Comparison of ENCODE assay signal across 15 cellular contexts in the genomic region with DNA sequence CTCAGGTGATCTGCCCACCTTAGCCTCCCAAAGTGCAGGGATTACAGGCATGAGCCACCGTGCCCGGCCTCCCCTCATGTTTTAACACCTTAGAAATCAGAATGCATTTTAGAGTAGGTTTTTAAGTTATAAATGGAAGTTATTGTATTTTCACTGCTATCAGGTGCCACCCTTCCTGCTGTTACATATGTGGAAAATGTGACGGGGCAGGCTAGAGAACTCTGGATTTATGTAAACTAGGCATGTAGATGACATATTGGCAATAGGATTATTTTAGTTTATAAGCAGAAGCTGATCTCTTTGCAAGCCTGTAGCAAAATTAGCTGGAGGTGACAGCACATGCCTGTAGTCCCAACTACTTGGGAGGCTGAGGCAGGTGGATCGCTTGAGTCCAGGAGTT. TPM values are rescaled to one million over a fixed set of nuclear protein-coding genes. Genes with fewer than 3 reads are reported as not detected.
DNase-seq lines count a peak whose midpoint lies in the region; ATAC-seq and TF ChIP-seq lines count a peak whose summit lies in the region.
"Had no signal": no experiment of that assay in that cellular context is flagged by ENCODE, and none has a peak within 500 bp of the region (broad histone marks: within the 10 kb centered on the region; RNA-seq: fewer than 3 reads in every experiment).

No MANE protein-coding gene starts in this region.

- H3K27me3 Mint-ChIP-seq in central memory CD8-positive, alpha-beta T cell, result no peaks in the 10 kb centered on the region

- H3K4me3 Mint-ChIP-seq in central memory CD8-positive, alpha-beta T cell, result peak overlapping the region; percentile 96

- H4K91ac ChIP-seq in neuronal stem cell (ENCODE audit: low read depth, low read length, poor library complexity), result no peak overlapping the region

- H3K4me1 ChIP-seq in SK-N-SH (ENCODE audit: control insufficient read depth in 1 of 2, insufficient read depth in 2 of 2, low read depth in 1 of 2, low read length in 1 of 2) (peaks cover 19 to 21% of the 10 kb centered on the region in 2 experiments), KMS-11 (ENCODE audit: low read depth, poor library complexity, severe bottlenecking) (peaks cover 27% of the 10 kb centered on the region), neuronal stem cell (ENCODE audit: control insufficient read depth in 2 of 2, insufficient read depth in 1 of 2, low read depth in 1 of 2, low read length in 2 of 2) (peaks cover 10 to 12% of the 10 kb centered on the region in 2 donors)

- no peak overlapping the region for H2BK120ac ChIP-seq in neuronal stem cell (ENCODE audit: low read depth, low read length)

- H3K4me2 ChIP-seq in SK-N-SH (peak overlapping the region; percentile 80), KMS-11 (peak overlapping the region; percentile 94; the same call in 1 of the 2 replicates), neuronal stem cell (ENCODE audit: insufficient read depth, low read length, poor library complexity, severe bottlenecking) (peak overlapping the region; percentile 12)

- no peak overlapping the region for H3K4ac ChIP-seq in neuronal stem cell (ENCODE audit: low read length)

- WGBS in SK-N-SH (ENCODE audit: low lambda C conversion rate), result 78% methylated on average over 4 of the region's 4 CpGs
- no CpG with 5 or more reads among the region's 4 CpGs for WGBS in neuronal stem cell (ENCODE audit: extremely low coverage in 2 of 2, insufficient read length in 2 of 2, insufficient replicate concordance in 1 of 2), 2 donors

- H2BK5ac ChIP-seq in neuronal stem cell (ENCODE audit: low read length), result no peak overlapping the region

- peaks cover 5% of the 10 kb centered on the region for H3K79me1 ChIP-seq in neuronal stem cell (ENCODE audit: low read depth, low read length)

- no peak overlapping the region for H3K27ac ChIP-seq in SK-N-SH (ENCODE audit: low read depth in 2 of 2, low read length in 1 of 2)
- no peak overlapping the region for H3K27ac ChIP-seq in KMS-11
- no peak overlapping the region for H3K27ac ChIP-seq in neuronal stem cell (replicated peaks; ENCODE audit: low read length)
- H3K27ac ChIP-seq: 22Rv1, cardiac muscle cell, psoas muscle had no signal

- H3K9me3 ChIP-seq in SK-N-SH (no peaks in the 10 kb centered on the region), neuronal stem cell (replicated peaks in 1 of 2; ENCODE audit: control insufficient read depth in 2 of 2, insufficient read depth in 1 of 2, low read depth in 1 of 2, low read length in 2 of 2) (peaks cover 6 to 14% of the 10 kb centered on the region in 2 donors)
- H3K9me3 ChIP-seq: psoas muscle had no signal

- H3K79me2 ChIP-seq in SK-N-SH (ENCODE audit: insufficient read depth) (peaks cover 59% of the 10 kb centered on the region), KMS-11 (ENCODE audit: insufficient read depth, low read depth) (peaks cover 39% of the 10 kb centered on the region)

- H3K27ac Mint-ChIP-seq in central memory CD8-positive, alpha-beta T cell (ENCODE audit: low read depth), result peak overlapping the region; percentile 45

- no peaks in the 10 kb centered on the region for H3K9me3 Mint-ChIP-seq in central memory CD8-positive, alpha-beta T cell

- no peaks in the 10 kb centered on the region for H3K27me3 ChIP-seq in SK-N-SH (ENCODE audit: insufficient read depth)
- no peaks in the 10 kb centered on the region for H3K27me3 ChIP-seq in KMS-11 (ENCODE audit: insufficient read depth, low read depth)
- H3K27me3 ChIP-seq in neuronal stem cell (ENCODE audit: control insufficient read depth in 3 of 3, insufficient read depth in 3 of 3, low read depth in 1 of 3, low read length in 3 of 3), result peaks cover 0 to 3% (median 0%) of the 10 kb centered on the region in 3 experiments
- H3K27me3 ChIP-seq: cardiac muscle cell had no signal

- no peak overlapping the region for H2BK15ac ChIP-seq in neuronal stem cell (ENCODE audit: low read length)

- DNase-seq in SK-N-SH (no peak), neuronal stem cell (ENCODE audit: low spot score) (no peak), retina (no peak), NCI-H2107 treated with DMSO at 0.1 percent for 48 hours (lab: John Stamatoyannopoulos, UW; ENCODE audit: unreplicated experiment) (no peak)
- no peak for DNase-seq in central memory CD8-positive, alpha-beta T cell (ENCODE audit: low spot score in 2 of 2)
- DNase-seq: activated CD4-positive, CD25-positive, alpha-beta regulatory T cell treated with anti-CD3 and anti-CD28 coated beads, Interleukin-2, amount 50 U/mL, for 72 hours; GF-D8; kidney; NCI-H187 treated with DMSO at 0.1 percent for 48 hours; psoas muscle had no signal

- CTCF ChIA-PET in SK-N-SH (lab: Yijun Ruan, JAX), result interaction anchor here (1.0 to 4.9 kb wide), 4 partner anchors 11 to 50 kb away, joined by 3 to 30 read pairs (median 4); no protein-coding TSS in a partner anchor

- H3K14ac ChIP-seq in neuronal stem cell (ENCODE audit: low read length), result no peak overlapping the region

- TF ChIP-seq RAD21 in SK-N-SH (IDR thresholded peaks at IDR 0.05; ENCODE audit: low read length), result no peak

- H3K4me3 ChIP-seq in SK-N-SH (ENCODE audit: low read depth in 2 of 2, low read length in 1 of 2) (peak overlapping the region in 1 of 2 experiments; percentile 86; a peak in 2 of 4 replicates), KMS-11 (IDR thresholded peaks at IDR 0.05; ENCODE audit: insufficient read depth, low read depth, low read length) (no peak overlapping the region), neuronal stem cell (ENCODE audit: low read length in 2 of 2) (peak overlapping the region in 1 of 2 donors; percentile 25)

- TF ChIP-seq EP300 in SK-N-SH (IDR thresholded peaks at IDR 0.05; ENCODE audit: borderline replicate concordance in 1 of 2, low read depth in 1 of 2, low read length in 1 of 2), result no peak

- peaks cover 49% of the 10 kb centered on the region for H3K4me1 Mint-ChIP-seq in central memory CD8-positive, alpha-beta T cell

- TF ChIP-seq CTCF in SK-N-SH (IDR thresholded peaks at IDR 0.05), result no peak
- TF ChIP-seq CTCF in KMS-11 (conservative IDR thresholded peaks at IDR 0.05; ENCODE audit: low read depth, low read length), result no peak

- H3K36me3 Mint-ChIP-seq in central memory CD8-positive, alpha-beta T cell (ENCODE audit: insufficient read depth), result peaks cover 51% of the 10 kb centered on the region

- H2AK5ac ChIP-seq in neuronal stem cell (ENCODE audit: low read depth, low read length), result no peak overlapping the region

- peaks cover 17% of the 10 kb centered on the region for H3F3A ChIP-seq in SK-N-SH (replicated peaks; ENCODE audit: insufficient read depth)

- no peak overlapping the region for H3K18ac ChIP-seq in neuronal stem cell (ENCODE audit: low read length)

- H3K36me3 ChIP-seq in SK-N-SH (replicated peaks in 1 of 2; ENCODE audit: control insufficient read depth in 1 of 2, insufficient read depth in 2 of 2, low read length in 1 of 2) (peaks cover 34 to 48% of the 10 kb centered on the region in 2 experiments), KMS-11 (ENCODE audit: insufficient read depth) (peaks cover 22% of the 10 kb centered on the region), neuronal stem cell (replicated peaks in 1 of 2; ENCODE audit: control insufficient read depth in 2 of 2, insufficient read depth in 2 of 2, low read length in 2 of 2) (peaks cover 23 to 59% of the 10 kb centered on the region in 2 donors)

- no peak overlapping the region for H2AFZ ChIP-seq in SK-N-SH (ENCODE audit: low read depth)
- H2AFZ ChIP-seq in KMS-11 (ENCODE audit: low read depth), result no peak overlapping the region
- no peak overlapping the region for H2AFZ ChIP-seq in neuronal stem cell (ENCODE audit: low read length)

- H4K20me1 ChIP-seq in SK-N-SH (ENCODE audit: insufficient read depth) (peaks cover 17% of the 10 kb centered on the region), KMS-11 (ENCODE audit: insufficient read depth) (no peaks in the 10 kb centered on the region; the same call in 1 of the 2 replicates)

- no peaks in the 10 kb centered on the region for H3K9me2 ChIP-seq in SK-N-SH

- ATAC-seq in SK-N-SH treated with all-trans-retinoic acid at 6 μM for 48 hours (no peak), HG02885 (IDR thresholded peaks at IDR 0.05; ENCODE audit: poor library complexity, unreplicated experiment) (no peak)
- ATAC-seq in central memory CD8-positive, alpha-beta T cell (replicated peaks; ENCODE audit: extremely low read depth, poor library complexity, severe bottlenecking), result no peak
- ATAC-seq: psoas muscle had no signal

- H4K8ac ChIP-seq in neuronal stem cell (ENCODE audit: low read depth, low read length), result no peak overlapping the region

- H3K9ac ChIP-seq in SK-N-SH, result no peak overlapping the region
- H3K9ac ChIP-seq in KMS-11, result no peak overlapping the region
- no peak overlapping the region for H3K9ac ChIP-seq in neuronal stem cell (ENCODE audit: low read depth, low read length, poor library complexity)

- POLR2A ChIA-PET in SK-N-SH (lab: Yijun Ruan, JAX), result interaction anchor here (0.9 to 1.2 kb wide), 2 partner anchors 27 to 40 kb away, joined by 3 to 4 read pairs; a partner anchor contains a TSS

- H2BK12ac ChIP-seq in neuronal stem cell (ENCODE audit: low read length), result no peak overlapping the region

- no peak overlapping the region for H3K23ac ChIP-seq in neuronal stem cell (ENCODE audit: low read depth, low read length, poor library complexity)

TF ChIP-seq in SK-N-SH treated with all-trans-retinoic acid at 6 μM for 48 hours, 23 proteins besides CTCF, POLR2A, EP300 and RAD21 (continues in another document):
- no peak for TF ChIP-seq RARB (CRISPR knock-in tag; IDR thresholded peaks at IDR 0.05)

RNA-seq across cellular contexts. Expression of a gene that starts 2.1 kb away (rescaled TPM):
- 19.7 and 22.3 TPM in 2 replicates for polyA plus RNA-seq in SK-N-SH (2012; rRNA removed)
- polyA plus RNA-seq in SK-N-SH (2012; cell fraction: cytosol; rRNA removed), result 13.1 and 15.6 TPM in 2 replicates
- polyA plus RNA-seq in SK-N-SH (2012; cell fraction: nucleus; rRNA removed), result 29.2 and 44.4 TPM in 2 replicates
- polyA plus RNA-seq in neuronal stem cell (2013, experiment 1 of 2), result 20.7 TPM
- 21.7 TPM for polyA plus RNA-seq in neuronal stem cell (2013, experiment 2 of 2)

RNA-seq across cellular contexts. Expression of a gene that starts 5.5 kb away (rescaled TPM):
- 0.05 and 0.19 TPM in 2 replicates for polyA plus RNA-seq in SK-N-SH (2012; rRNA removed)
- 0.07 and 0.14 TPM in 2 replicates for polyA plus RNA-seq in SK-N-SH (2012; cell fraction: cytosol; rRNA removed)
- 0.15 and 0.36 TPM in 2 replicates for polyA plus RNA-seq in SK-N-SH (2012; cell fraction: nucleus; rRNA removed)
- 4.3 TPM for polyA plus RNA-seq in neuronal stem cell (2013, experiment 1 of 2)
- 4.0 TPM for polyA plus RNA-seq in neuronal stem cell (2013, experiment 2 of 2)

RNA-seq across cellular contexts. Expression of a gene that starts 25.6 kb away (rescaled TPM):
- 0.10 and 0.12 TPM in 2 replicates for polyA plus RNA-seq in SK-N-SH (2012; rRNA removed)
- polyA plus RNA-seq in SK-N-SH (2012; cell fraction: cytosol; rRNA removed), result 0.06 and 0.12 TPM in 2 replicates
- 0.07 and 0.08 TPM in 2 replicates for polyA plus RNA-seq in SK-N-SH (2012; cell fraction: nucleus; rRNA removed)
- 0.03 TPM for polyA plus RNA-seq in neuronal stem cell (2013, experiment 1 of 2)
- polyA plus RNA-seq in neuronal stem cell (2013, experiment 2 of 2), result 0.04 TPM
- polyA plus RNA-seq: cardiac muscle cell had no signal

RNA-seq across cellular contexts. Expression of a gene that starts 27.1 kb away (rescaled TPM):
- polyA plus RNA-seq in SK-N-SH (2012; rRNA removed), result 299 and 354 TPM in 2 replicates
- polyA plus RNA-seq in SK-N-SH (2012; cell fraction: cytosol; rRNA removed), result 210 and 257 TPM in 2 replicates
- polyA plus RNA-seq in SK-N-SH (2012; cell fraction: nucleus; rRNA removed), result 826 and 869 TPM in 2 replicates
- 46.1 TPM for polyA plus RNA-seq in neuronal stem cell (2013, experiment 1 of 2)
- 47.0 TPM for polyA plus RNA-seq in neuronal stem cell (2013, experiment 2 of 2)

Comparison
In these comparisons a context has a peak if more than half of its experiments do, and no peak if none do; other contexts are left out.
1. H3K4me2 ChIP-seq: peak in every context shown above with its lines; median percentile 94 in KMS-11; 80 in SK-N-SH; 12 in neuronal stem cell.